In genomic region chr5:133370904-133371303, GRCh38 we compare ENCODE assay signal across 13 cellular contexts.
"Had no signal": no experiment of that assay in that cellular context is flagged by ENCODE, and none has a peak within 500 bp of the region (broad histone marks: within the 10 kb centered on the region; RNA-seq: fewer than 3 reads in every experiment).

No MANE protein-coding gene starts in this region.

- ATAC-seq: effector memory CD8-positive, alpha-beta T cell; natural killer cell; stimulated activated naive B cell treated with anti-CD40 and anti-IgM and Interleukin-4, amounts not matched to agents 10 μg/mL and 1 μg/mL and 100 μg/mL, for 72 hours had no signal

- H3K4me2 ChIP-seq: hepatocyte had no signal

- H3K9me3 ChIP-seq: prostate gland had no signal

- DNase-seq: activated CD4-positive, alpha-beta T cell treated with anti-CD3 and anti-CD28 coated beads for 1 hour; activated CD4-positive, alpha-beta T cell treated with anti-CD3 and anti-CD28 coated beads, Interleukin-2, amount 50 U/mL, for 48 hours; activated naive CD4-positive, alpha-beta T cell treated with anti-CD3 and anti-CD28 coated beads, Interleukin-2, amount 10 ng/mL, durations not matched to agents 7 days and 5 days; cortex of kidney; effector memory CD8-positive, alpha-beta T cell; natural killer cell; occipital lobe; stimulated activated CD4-positive, alpha-beta T cell treated with anti-CD3 and anti-CD28 coated beads, Interleukin-2, amount 100 ng/mL, for 24 hours; stimulated activated naive B cell treated with anti-CD40 and anti-IgM and Interleukin-4, amounts not matched to agents 10 μg/mL and 1 μg/mL and 100 μg/mL, for 72 hours; substantia nigra had no signal

- H2AFZ ChIP-seq: hepatocyte had no signal

- H3K27ac ChIP-seq: hepatocyte, prostate gland had no signal

- H3K4me1 ChIP-seq: prostate gland had no signal

- H3K4me3 ChIP-seq: hepatocyte, lung, prostate gland had no signal

- H3K27me3 ChIP-seq: hepatocyte had no signal

- H3K79me2 ChIP-seq: hepatocyte had no signal

- H3K36me3 ChIP-seq: prostate gland had no signal
